In the genomic region with DNA sequence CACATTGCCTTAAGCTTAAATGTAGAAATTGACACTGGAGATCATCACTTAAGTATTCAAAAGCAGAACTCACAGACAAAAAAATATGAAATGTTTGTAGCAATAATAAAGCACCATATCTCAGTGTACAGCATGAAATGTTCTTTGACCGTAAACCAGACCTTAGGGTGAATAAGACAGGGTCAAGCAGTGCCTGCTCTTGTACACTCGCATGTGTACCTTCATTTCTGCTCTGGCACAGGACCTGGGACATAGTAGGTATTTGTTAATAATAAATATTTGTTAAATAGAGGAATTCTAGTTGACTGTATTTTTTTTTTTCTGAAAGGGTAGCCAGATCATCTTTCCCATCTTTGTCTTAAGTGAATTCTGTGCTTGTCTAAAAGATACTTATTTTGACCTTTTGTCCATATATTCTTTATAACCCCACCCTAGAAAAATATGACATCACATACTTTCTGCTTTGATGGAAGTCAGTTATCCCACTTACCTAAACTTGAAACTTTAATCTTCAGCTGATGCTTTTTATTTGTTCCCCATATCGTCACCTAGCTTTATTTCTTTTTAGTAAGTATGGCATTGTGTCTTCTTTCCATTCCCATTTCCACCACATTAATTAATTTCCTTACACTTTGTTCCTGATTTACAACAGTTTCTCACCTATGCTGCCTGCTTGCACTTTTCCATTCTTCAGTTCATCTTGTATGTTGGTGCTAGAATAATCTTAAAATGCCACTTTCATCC, we compare ENCODE assay signal across 8 cellular contexts. TPM values are rescaled to one million over a fixed set of nuclear protein-coding genes. Genes with fewer than 3 reads are reported as not detected.
A peak's percentile ranks its signal among the peaks of the same experiment; 100 is the strongest.
DNase-seq lines count a peak whose midpoint lies in the region; ATAC-seq and TF ChIP-seq lines count a peak whose summit lies in the region.

No MANE protein-coding gene starts in this region.

- peaks cover 10% of the 10 kb centered on the region; the same call in 1 of the 2 replicates for H4K20me1 ChIP-seq in DOHH2 (ENCODE audit: control insufficient read depth, insufficient read depth, low read depth, low read length)

- TF ChIP-seq CTCF in A673 (conservative IDR thresholded peaks at IDR 0.05; ENCODE audit: low read depth, low read length), result no peak
- TF ChIP-seq CTCF in DOHH2 (IDR thresholded peaks at IDR 0.05; ENCODE audit: low read depth, low read length, poor library complexity, severe bottlenecking), result no peak
- no peak for TF ChIP-seq CTCF in RWPE2 (IDR thresholded peaks at IDR 0.05; ENCODE audit: poor library complexity, severe bottlenecking)

- H3K79me2 ChIP-seq in DOHH2 (ENCODE audit: control insufficient read depth, low read length), result peaks cover 64% of the 10 kb centered on the region

- CTCF ChIA-PET in A673 (lab: Charles Lee), result interaction anchor here (0.6 to 0.7 kb wide), 2 partner anchors 336 to 381 kb away, joined by 3 to 6 read pairs; no protein-coding TSS in a partner anchor

- no TSS peak for BruUV-seq in A673 (replicated peaks; lab: Mats Ljungman, UMichigan)

- peak overlapping the region; percentile 95 for H3K27ac ChIP-seq in A673 (ENCODE audit: low read depth, low read length, poor library complexity, severe bottlenecking)
- peak overlapping the region; percentile 70 for H3K27ac ChIP-seq in DOHH2 (ENCODE audit: low read depth, low read length)
- peak overlapping the region; percentile 86 for H3K27ac ChIP-seq in RWPE2 (ENCODE audit: poor library complexity, severe bottlenecking)

- intact Hi-C loops in A673 (cut with micrococcal nuclease; ENCODE audit: unreplicated experiment), result loop anchor here (5.0 kb wide), 3 partner anchors 100 to 335 kb away; a partner anchor contains a TSS

- POLR2A ChIA-PET in A673 (lab: Charles Lee; ENCODE audit: low non-redundant PET), result no interaction called here

- peaks cover 22% of the 10 kb centered on the region for H3K4me1 ChIP-seq in A673 (ENCODE audit: insufficient read depth, low read length, poor library complexity, severe bottlenecking)
- peaks cover 47% of the 10 kb centered on the region for H3K4me1 ChIP-seq in DOHH2 (ENCODE audit: control insufficient read depth, low read length)
- peaks cover 15% of the 10 kb centered on the region for H3K4me1 ChIP-seq in RWPE2 (ENCODE audit: insufficient read depth, poor library complexity, severe bottlenecking)

- peaks cover 3% of the 10 kb centered on the region for H3K36me3 ChIP-seq in A673 (ENCODE audit: insufficient read depth, low read length, poor library complexity, severe bottlenecking)
- peaks cover 55% of the 10 kb centered on the region for H3K36me3 ChIP-seq in DOHH2 (ENCODE audit: control insufficient read depth, low read length)
- H3K36me3 ChIP-seq in RWPE2 (ENCODE audit: low read depth), result peaks cover 48% of the 10 kb centered on the region

- H3K4me3 ChIP-seq in A673 (ENCODE audit: low read depth, low read length, poor library complexity, severe bottlenecking) (peak overlapping the region; percentile 56), DOHH2 (ENCODE audit: low read length) (peak overlapping the region; percentile 89), RWPE2 (ENCODE audit: severe bottlenecking) (peak overlapping the region; percentile 52)

- H3F3A ChIP-seq in DOHH2 (ENCODE audit: control insufficient read depth, insufficient read depth), result no peaks in the 10 kb centered on the region

- no peaks in the 10 kb centered on the region; the same call in 1 of the 2 replicates for H3K9me2 ChIP-seq in DOHH2 (replicated peaks; ENCODE audit: control insufficient read depth, low read length)

- H3K9me3 ChIP-seq in A673 (ENCODE audit: low read depth, low read length, poor library complexity, severe bottlenecking) (no peaks in the 10 kb centered on the region), DOHH2 (ENCODE audit: control insufficient read depth, insufficient read depth, low read length) (no peaks in the 10 kb centered on the region), RWPE2 (ENCODE audit: severe bottlenecking) (no peaks in the 10 kb centered on the region)

- DNase-seq in A673 (ENCODE audit: low spot score) (no peak), RWPE2 (ENCODE audit: low spot score) (no peak), glomerular visceral epithelial cell (ENCODE audit: extremely low spot score) (peak; percentile 2), islet precursor cell (no peak), pons (ENCODE audit: low spot score) (no peak), occipital lobe (lab: John Stamatoyannopoulos, UW) (no peak), midbrain (lab: John Stamatoyannopoulos, UW) (no peak)

- H3K27me3 ChIP-seq in A673 (replicated peaks; ENCODE audit: insufficient read depth, low read depth, low read length, poor library complexity), result no peaks in the 10 kb centered on the region
- no peaks in the 10 kb centered on the region for H3K27me3 ChIP-seq in DOHH2 (ENCODE audit: control insufficient read depth, low read length)
- no peaks in the 10 kb centered on the region for H3K27me3 ChIP-seq in RWPE2 (ENCODE audit: insufficient read depth, poor library complexity, severe bottlenecking)

- H3K4me2 ChIP-seq in DOHH2 (ENCODE audit: low read length), result peak overlapping the region; percentile 99

- ATAC-seq in RWPE2 (ENCODE audit: low read depth), result no peak

RNA-seq across cellular contexts. Expression of a gene that starts 1.7 kb away (rescaled TPM):
- total RNA-seq in A673 (2021) (29.6 and 34.0 TPM in 2 replicates), occipital lobe (29.3 TPM)
